Comparison of ENCODE assay signal across 21 cellular contexts in genomic region chr14:105283899-105284298, GRCh38. TPM values are rescaled to one million over a fixed set of nuclear protein-coding genes. Genes with fewer than 3 reads are reported as not detected.
A peak's percentile ranks its signal among the peaks of the same experiment; 100 is the strongest.
DNase-seq lines count a peak whose midpoint lies in the region; ATAC-seq and TF ChIP-seq lines count a peak whose summit lies in the region.
"Had no signal": no experiment of that assay in that cellular context is flagged by ENCODE, and none has a peak within 500 bp of the region (broad histone marks: within the 10 kb centered on the region; RNA-seq: fewer than 3 reads in every experiment).

No MANE protein-coding gene starts in this region.

- H2AK5ac ChIP-seq in neuronal stem cell (ENCODE audit: low read depth, low read length) = no peak overlapping the region

- peak overlapping the region; percentile 31 for H3K14ac ChIP-seq in neuronal stem cell (ENCODE audit: low read length)

- POLR2A ChIA-PET in activated CD4-positive, alpha-beta T cell treated with anti-CD3 and anti-CD28 coated beads, Interleukin-2, amount 10 ng/mL, durations not matched to agents 7 days and 5 days (lab: Charles Lee) = interaction anchor here (0.8 kb wide), 1 partner anchor 104 kb away, joined by 3 read pairs; no protein-coding TSS in a partner anchor

- no peak overlapping the region for H3K23ac ChIP-seq in neuronal stem cell (ENCODE audit: low read depth, low read length, poor library complexity)

- no peak overlapping the region for H3K4ac ChIP-seq in neuronal stem cell (ENCODE audit: low read length)

- no peak overlapping the region for H3K9ac ChIP-seq in neuronal stem cell (ENCODE audit: low read depth, low read length, poor library complexity)

- H3K9me3 ChIP-seq in neuronal stem cell (replicated peaks in 1 of 2; ENCODE audit: control insufficient read depth in 2 of 2, insufficient read depth in 1 of 2, low read depth in 1 of 2, low read length in 2 of 2) = no peaks in the 10 kb centered on the region
- no peaks in the 10 kb centered on the region for H3K9me3 ChIP-seq in upper lobe of right lung
- H3K9me3 ChIP-seq: breast epithelium had no signal

- H3K36me3 ChIP-seq in neuronal stem cell (replicated peaks in 1 of 2; ENCODE audit: control insufficient read depth in 2 of 2, insufficient read depth in 2 of 2, low read length in 2 of 2) (peaks cover 0 to 3% of the 10 kb centered on the region in 2 donors), upper lobe of right lung (peaks cover 5% of the 10 kb centered on the region)
- H3K36me3 ChIP-seq: breast epithelium had no signal

- H3K27ac Mint-ChIP-seq in activated CD4-positive, alpha-beta T cell treated with anti-CD3 and anti-CD28 coated beads, Interleukin-2, amount 10 ng/mL, durations not matched to agents 7 days and 5 days = peak overlapping the region; percentile 87
- H3K27ac Mint-ChIP-seq: activated B cell treated with CpG ODN at 0.5 μM for 24 hours, memory B cell, nephron, type B pancreatic cell had no signal

- H3K27me3 ChIP-seq in neuronal stem cell (ENCODE audit: control insufficient read depth in 3 of 3, insufficient read depth in 3 of 3, low read depth in 1 of 3, low read length in 3 of 3) (no peaks in the 10 kb centered on the region), upper lobe of right lung (no peaks in the 10 kb centered on the region)
- H3K27me3 ChIP-seq: breast epithelium had no signal

- H3K27me3 Mint-ChIP-seq in activated CD4-positive, alpha-beta T cell treated with anti-CD3 and anti-CD28 coated beads, Interleukin-2, amount 10 ng/mL, durations not matched to agents 7 days and 5 days = no peaks in the 10 kb centered on the region
- H3K27me3 Mint-ChIP-seq: activated B cell treated with CpG ODN at 0.5 μM for 24 hours, memory B cell, type B pancreatic cell had no signal

- no peak overlapping the region for H4K8ac ChIP-seq in neuronal stem cell (ENCODE audit: low read depth, low read length)

- H2BK5ac ChIP-seq in neuronal stem cell (ENCODE audit: low read length) = no peak overlapping the region

- H3K27ac ChIP-seq in neuronal stem cell (replicated peaks; ENCODE audit: low read length) (no peak overlapping the region), upper lobe of right lung (no peak overlapping the region)
- H3K27ac ChIP-seq: breast epithelium had no signal

- intact Hi-C loops in upper lobe of right lung (cut with DNase I) = loop anchor here (10.0 kb wide), 1 partner anchor 79 kb away; no protein-coding TSS in a partner anchor

- no peak overlapping the region for H2BK12ac ChIP-seq in neuronal stem cell (ENCODE audit: low read length)

- no CpG with 5 or more reads among the region's 15 CpGs for WGBS in neuronal stem cell (ENCODE audit: extremely low coverage in 2 of 2, insufficient read length in 2 of 2, insufficient replicate concordance in 1 of 2), 2 donors

- peak; percentile 53 for DNase-seq in activated CD4-positive, alpha-beta T cell treated with anti-CD3 and anti-CD28 coated beads, Interleukin-2, amount 10 ng/mL, durations not matched to agents 7 days and 5 days
- no peak for DNase-seq in activated CD4-positive, alpha-beta T cell treated with anti-CD3 and anti-CD28 coated beads for 4 hours
- peak; percentile 67 to 74 for DNase-seq in Kasumi-1 (lab: John Stamatoyannopoulos, UW)
- DNase-seq in dermis blood vessel endothelial cell = peak; percentile 62
- DNase-seq in neuronal stem cell (ENCODE audit: low spot score) = no peak
- no peak for DNase-seq in upper lobe of right lung
- DNase-seq in cerebellar cortex (ENCODE audit: low spot score) = no peak
- no peak for DNase-seq in inferior parietal cortex (ENCODE audit: extremely low spot score)
- DNase-seq: activated B cell treated with CpG ODN at 0.5 μM for 24 hours; C1 segment of cervical spinal cord; DMS 273 treated with DMSO at 0.1 percent for 48 hours; foreskin fibroblast; NCI-H69; OCI-M1; SHP77 treated with DMSO at 0.1 percent for 48 hours; stimulated activated naive CD4-positive, alpha-beta T cell treated with Interleukin-2 at 50 U/mL for 16 hours had no signal

- H3K4me3 ChIP-seq in neuronal stem cell (ENCODE audit: low read length in 2 of 2) (no peak overlapping the region), upper lobe of right lung (no peak overlapping the region)
- H3K4me3 ChIP-seq: breast epithelium, GM12878 had no signal

- peaks cover 4 to 8% of the 10 kb centered on the region in 2 donors for H3K4me1 ChIP-seq in neuronal stem cell (ENCODE audit: control insufficient read depth in 2 of 2, insufficient read depth in 1 of 2, low read depth in 1 of 2, low read length in 2 of 2)
- H3K4me1 ChIP-seq in upper lobe of right lung = no peaks in the 10 kb centered on the region
- H3K4me1 ChIP-seq: breast epithelium had no signal

- H3K36me3 Mint-ChIP-seq in activated CD4-positive, alpha-beta T cell treated with anti-CD3 and anti-CD28 coated beads, Interleukin-2, amount 10 ng/mL, durations not matched to agents 7 days and 5 days (ENCODE audit: low read depth) = peaks cover 16% of the 10 kb centered on the region

- H3K4me3 Mint-ChIP-seq in activated CD4-positive, alpha-beta T cell treated with anti-CD3 and anti-CD28 coated beads, Interleukin-2, amount 10 ng/mL, durations not matched to agents 7 days and 5 days = peak overlapping the region; percentile 11
- H3K4me3 Mint-ChIP-seq: activated B cell treated with CpG ODN at 0.5 μM for 24 hours, memory B cell, nephron, type B pancreatic cell had no signal

- H3K4me1 Mint-ChIP-seq in activated CD4-positive, alpha-beta T cell treated with anti-CD3 and anti-CD28 coated beads, Interleukin-2, amount 10 ng/mL, durations not matched to agents 7 days and 5 days = peaks cover 49% of the 10 kb centered on the region

- H2BK15ac ChIP-seq in neuronal stem cell (ENCODE audit: low read length) = no peak overlapping the region

- no peak overlapping the region for H2AFZ ChIP-seq in neuronal stem cell (ENCODE audit: low read length)

- H4K91ac ChIP-seq in neuronal stem cell (ENCODE audit: low read depth, low read length, poor library complexity) = no peak overlapping the region

- CTCF ChIA-PET in activated CD4-positive, alpha-beta T cell treated with anti-CD3 and anti-CD28 coated beads, Interleukin-2, amount 10 ng/mL, durations not matched to agents 7 days and 5 days (lab: Charles Lee) = no interaction called here

- peaks cover 26% of the 10 kb centered on the region for H3K79me1 ChIP-seq in neuronal stem cell (ENCODE audit: low read depth, low read length)

- no peaks in the 10 kb centered on the region for H3K9me3 Mint-ChIP-seq in activated CD4-positive, alpha-beta T cell treated with anti-CD3 and anti-CD28 coated beads, Interleukin-2, amount 10 ng/mL, durations not matched to agents 7 days and 5 days
- H3K9me3 Mint-ChIP-seq: activated B cell treated with CpG ODN at 0.5 μM for 24 hours, memory B cell, nephron, type B pancreatic cell had no signal

- H2BK120ac ChIP-seq in neuronal stem cell (ENCODE audit: low read depth, low read length) = no peak overlapping the region

- H3K4me2 ChIP-seq in neuronal stem cell (ENCODE audit: insufficient read depth, low read length, poor library complexity, severe bottlenecking) = no peak overlapping the region

- no peak for ATAC-seq in upper lobe of right lung
- ATAC-seq: GM12878 had no signal

- H3K18ac ChIP-seq in neuronal stem cell (ENCODE audit: low read length) = no peak overlapping the region

- TF ChIP-seq CTCF in upper lobe of right lung (IDR thresholded peaks at IDR 0.05) = no peak

RNA-seq across cellular contexts. Expression of gene BRF1, which starts 16.9 kb away (rescaled TPM):
- 10 to 100 TPM; 39.0 to 50.9 TPM for total RNA-seq in activated CD4-positive, alpha-beta T cell treated with anti-CD3 and anti-CD28 coated beads, Interleukin-2, amount 10 ng/mL, durations not matched to agents 7 days and 5 days
- 56.5 and 71.5 TPM in 2 replicates for total RNA-seq in dermis blood vessel endothelial cell
- 14.0 TPM for polyA plus RNA-seq in neuronal stem cell (2013, experiment 1 of 2)
- 14.3 TPM for polyA plus RNA-seq in neuronal stem cell (2013, experiment 2 of 2)
- 31.2 TPM for total RNA-seq in upper lobe of right lung

RNA-seq across cellular contexts. Expression of gene PACS2, which starts 30.6 kb away (rescaled TPM):
- 10 to 100 TPM; 43.3 to 46.8 TPM for total RNA-seq in activated CD4-positive, alpha-beta T cell treated with anti-CD3 and anti-CD28 coated beads, Interleukin-2, amount 10 ng/mL, durations not matched to agents 7 days and 5 days
- total RNA-seq in dermis blood vessel endothelial cell = 63.6 and 74.0 TPM in 2 replicates
- 33.5 TPM for polyA plus RNA-seq in neuronal stem cell (2013, experiment 1 of 2)
- 32.3 TPM for polyA plus RNA-seq in neuronal stem cell (2013, experiment 2 of 2)
- 86.6 TPM for total RNA-seq in upper lobe of right lung

RNA-seq across cellular contexts. Expression of gene BTBD6, which starts 35.6 kb away (rescaled TPM):
- 10 to 100 TPM; 43.7 to 43.9 TPM for total RNA-seq in activated CD4-positive, alpha-beta T cell treated with anti-CD3 and anti-CD28 coated beads, Interleukin-2, amount 10 ng/mL, durations not matched to agents 7 days and 5 days
- total RNA-seq in dermis blood vessel endothelial cell = 68.1 and 81.5 TPM in 2 replicates
- polyA plus RNA-seq in neuronal stem cell (2013, experiment 1 of 2) = 10.8 TPM
- 10.4 TPM for polyA plus RNA-seq in neuronal stem cell (2013, experiment 2 of 2)
- 51.3 TPM for total RNA-seq in upper lobe of right lung

Comparison
In these comparisons a context has a peak if more than half of its experiments do, and no peak if none do; other contexts are left out.
1. DNase-seq: peak in activated CD4-positive, alpha-beta T cell treated with anti-CD3 and anti-CD28 coated beads, Interleukin-2, amount 10 ng/mL, durations not matched to agents 7 days and 5 days (single experiment), Kasumi-1 (2 of 2) and dermis blood vessel endothelial cell (single experiment); none in activated CD4-positive, alpha-beta T cell treated with anti-CD3 and anti-CD28 coated beads for 4 hours (0 of 2), neuronal stem cell (single experiment), upper lobe of right lung (single experiment), cerebellar cortex (single experiment) and inferior parietal cortex (single experiment).